16 cellular contexts compared by ENCODE assay signal in genomic region chr14:101917413-101918124, GRCh38. TPM values are rescaled to one million over a fixed set of nuclear protein-coding genes. Genes with fewer than 3 reads are reported as not detected.
DNase-seq lines count a peak whose midpoint lies in the region; ATAC-seq lines count a peak whose summit lies in the region.
"Had no signal": no experiment of that assay in that cellular context is flagged by ENCODE, and none has a peak within 500 bp of the region (broad histone marks: within the 10 kb centered on the region; RNA-seq: fewer than 3 reads in every experiment).

No MANE protein-coding gene starts in this region.

- intact Hi-C loops in sciatic nerve (cut with DNase I): no loop called here

- peak overlapping the region; percentile 67 for H3K27ac Mint-ChIP-seq in activated CD4-positive, alpha-beta T cell treated with anti-CD3 and anti-CD28 coated beads, Interleukin-2, amount 10 ng/mL, durations not matched to agents 7 days and 5 days
- H3K27ac Mint-ChIP-seq in activated naive CD8-positive, alpha-beta T cell treated with anti-CD3 and anti-CD28 coated beads, Interleukin-2, amount 50 U/mL, for 24 hours: peak overlapping the region; percentile 61
- H3K27ac Mint-ChIP-seq: dendritic cell treated with granulocyte-macrophage colony-stimulating factor and Interleukin-4, amounts not matched to agents 40 ng/mL and 50 ng/mL, for 4 days had no signal

- CTCF ChIA-PET in activated CD4-positive, alpha-beta T cell treated with anti-CD3 and anti-CD28 coated beads, Interleukin-2, amount 10 ng/mL, durations not matched to agents 7 days and 5 days (lab: Charles Lee): interaction anchor here (1.1 kb wide), 1 partner anchor 63 kb away, joined by 3 read pairs; no protein-coding TSS in a partner anchor

- H3K36me3 Mint-ChIP-seq in activated CD4-positive, alpha-beta T cell treated with anti-CD3 and anti-CD28 coated beads, Interleukin-2, amount 10 ng/mL, durations not matched to agents 7 days and 5 days (ENCODE audit: low read depth): peaks cover 45% of the 10 kb centered on the region
- peaks cover 13% of the 10 kb centered on the region for H3K36me3 Mint-ChIP-seq in activated naive CD8-positive, alpha-beta T cell treated with anti-CD3 and anti-CD28 coated beads, Interleukin-2, amount 50 U/mL, for 24 hours (ENCODE audit: low read depth)

- POLR2A ChIA-PET in activated CD4-positive, alpha-beta T cell treated with anti-CD3 and anti-CD28 coated beads, Interleukin-2, amount 10 ng/mL, durations not matched to agents 7 days and 5 days (lab: Charles Lee): no interaction called here

- H3K4me1 Mint-ChIP-seq in activated CD4-positive, alpha-beta T cell treated with anti-CD3 and anti-CD28 coated beads, Interleukin-2, amount 10 ng/mL, durations not matched to agents 7 days and 5 days: peaks cover 3% of the 10 kb centered on the region
- no peaks in the 10 kb centered on the region for H3K4me1 Mint-ChIP-seq in activated naive CD8-positive, alpha-beta T cell treated with anti-CD3 and anti-CD28 coated beads, Interleukin-2, amount 50 U/mL, for 24 hours

- no peak overlapping the region for H3K4me3 Mint-ChIP-seq in activated CD4-positive, alpha-beta T cell treated with anti-CD3 and anti-CD28 coated beads, Interleukin-2, amount 10 ng/mL, durations not matched to agents 7 days and 5 days
- H3K4me3 Mint-ChIP-seq in activated naive CD8-positive, alpha-beta T cell treated with anti-CD3 and anti-CD28 coated beads, Interleukin-2, amount 50 U/mL, for 24 hours: no peak overlapping the region
- H3K4me3 Mint-ChIP-seq: activated naive CD4-positive, alpha-beta T cell treated with anti-CD3 and anti-CD28 coated beads for 36 hours; dendritic cell treated with granulocyte-macrophage colony-stimulating factor and Interleukin-4, amounts not matched to agents 40 ng/mL and 50 ng/mL, for 4 days had no signal

- no peak for ATAC-seq in activated naive CD8-positive, alpha-beta T cell treated with anti-CD3 and anti-CD28 coated beads, Interleukin-2, amount 50 U/mL, for 24 hours
- peak; percentile 63 for ATAC-seq in sciatic nerve
- no peak for ATAC-seq in GM19035 (IDR thresholded peaks at IDR 0.05; ENCODE audit: unreplicated experiment)
- ATAC-seq in GM21576 (IDR thresholded peaks at IDR 0.05; ENCODE audit: unreplicated experiment): no peak

- H3K27me3 Mint-ChIP-seq in activated CD4-positive, alpha-beta T cell treated with anti-CD3 and anti-CD28 coated beads, Interleukin-2, amount 10 ng/mL, durations not matched to agents 7 days and 5 days: no peaks in the 10 kb centered on the region
- H3K27me3 Mint-ChIP-seq in activated naive CD8-positive, alpha-beta T cell treated with anti-CD3 and anti-CD28 coated beads, Interleukin-2, amount 50 U/mL, for 24 hours: no peaks in the 10 kb centered on the region
- H3K27me3 Mint-ChIP-seq: dendritic cell treated with granulocyte-macrophage colony-stimulating factor and Interleukin-4, amounts not matched to agents 40 ng/mL and 50 ng/mL, for 4 days had no signal

- H3K9me3 Mint-ChIP-seq in activated CD4-positive, alpha-beta T cell treated with anti-CD3 and anti-CD28 coated beads, Interleukin-2, amount 10 ng/mL, durations not matched to agents 7 days and 5 days: no peaks in the 10 kb centered on the region
- no peaks in the 10 kb centered on the region for H3K9me3 Mint-ChIP-seq in activated naive CD8-positive, alpha-beta T cell treated with anti-CD3 and anti-CD28 coated beads, Interleukin-2, amount 50 U/mL, for 24 hours
- H3K9me3 Mint-ChIP-seq: activated naive CD4-positive, alpha-beta T cell treated with anti-CD3 and anti-CD28 coated beads for 36 hours; dendritic cell treated with granulocyte-macrophage colony-stimulating factor and Interleukin-4, amounts not matched to agents 40 ng/mL and 50 ng/mL, for 4 days had no signal

- DNase-seq in activated CD4-positive, alpha-beta T cell treated with anti-CD3 and anti-CD28 coated beads, Interleukin-2, amount 10 ng/mL, durations not matched to agents 7 days and 5 days: no peak
- no peak for DNase-seq in activated CD4-positive, alpha-beta T cell treated with anti-CD3 and anti-CD28 coated beads, Interleukin-2, amount 50 U/mL, for 4 hours
- DNase-seq in activated naive CD8-positive, alpha-beta T cell treated with anti-CD3 and anti-CD28 coated beads, Interleukin-2, amount 50 U/mL, for 24 hours: no peak
- DNase-seq in iPS-NIHi7 (ENCODE audit: extremely low spot score): peak; percentile 22
- no peak for DNase-seq in sciatic nerve (ENCODE audit: low spot score)
- no peak for DNase-seq in NCI-H774 (lab: John Stamatoyannopoulos, UW)
- DNase-seq: ACHN; activated CD4-positive, alpha-beta T cell treated with anti-CD3 and anti-CD28 coated beads for 1 hour; activated naive CD4-positive, alpha-beta T cell treated with anti-CD3 and anti-CD28 coated beads for 36 hours; DMS79; gastrocnemius medialis; NCI-H446 treated with DMSO at 0.1 percent for 48 hours; testis had no signal

RNA-seq across cellular contexts. Expression of gene DYNC1H1, which starts 46.8 kb away (rescaled TPM):
- 100 to 1,000 TPM; 262 to 264 TPM for total RNA-seq in activated CD4-positive, alpha-beta T cell treated with anti-CD3 and anti-CD28 coated beads, Interleukin-2, amount 10 ng/mL, durations not matched to agents 7 days and 5 days
- total RNA-seq in sciatic nerve: 496 TPM
